8 cellular contexts compared by ENCODE assay signal in the genomic region with DNA sequence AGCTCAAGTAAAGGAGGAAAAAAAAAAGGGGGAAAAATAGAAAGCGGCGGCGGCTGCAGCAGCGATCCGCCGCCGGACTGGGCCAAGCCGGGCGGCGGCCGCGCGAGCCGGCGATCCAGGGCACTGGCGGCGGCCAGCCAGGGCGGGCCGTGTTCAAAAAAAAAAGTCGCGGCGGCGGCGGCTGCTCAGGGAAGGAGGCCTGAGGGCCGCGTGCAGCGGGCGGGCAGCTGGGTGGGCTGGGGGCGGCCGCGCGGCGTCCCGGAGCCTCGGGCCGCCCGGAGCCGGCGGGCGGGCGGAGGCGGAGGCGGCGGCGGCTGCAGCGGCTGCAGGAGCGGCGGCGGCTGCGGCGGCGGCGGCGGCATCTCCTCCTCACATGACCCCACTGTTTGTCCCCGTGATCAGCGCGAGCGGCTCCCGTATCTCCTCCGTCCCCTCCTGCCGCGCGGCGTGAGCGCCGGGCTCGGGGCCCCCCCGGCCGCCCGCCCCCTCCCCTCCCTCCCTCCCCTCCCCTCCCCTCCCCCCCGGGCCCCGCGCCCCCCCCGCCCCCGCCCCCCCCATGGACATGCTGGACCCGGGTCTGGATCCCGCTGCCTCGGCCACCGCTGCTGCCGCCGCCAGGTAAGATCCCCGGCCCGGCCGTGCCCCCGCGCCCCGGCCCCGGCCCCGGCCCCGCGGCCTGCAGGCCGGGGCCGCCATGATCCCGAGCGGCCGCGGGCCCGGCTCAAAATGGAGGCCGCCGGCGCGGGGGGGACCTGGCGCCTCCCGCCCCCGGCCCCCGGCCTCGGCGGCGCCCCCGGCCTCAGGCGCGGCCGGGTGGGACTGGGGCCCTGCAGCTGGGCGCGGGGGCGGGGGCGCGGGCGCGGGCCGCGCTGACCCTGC. TPM values are rescaled to one million over a fixed set of nuclear protein-coding genes. Genes with fewer than 3 reads are reported as not detected.
DNase-seq lines count a peak whose midpoint lies in the region; ATAC-seq and TF ChIP-seq lines count a peak whose summit lies in the region.

A gene with protein sequence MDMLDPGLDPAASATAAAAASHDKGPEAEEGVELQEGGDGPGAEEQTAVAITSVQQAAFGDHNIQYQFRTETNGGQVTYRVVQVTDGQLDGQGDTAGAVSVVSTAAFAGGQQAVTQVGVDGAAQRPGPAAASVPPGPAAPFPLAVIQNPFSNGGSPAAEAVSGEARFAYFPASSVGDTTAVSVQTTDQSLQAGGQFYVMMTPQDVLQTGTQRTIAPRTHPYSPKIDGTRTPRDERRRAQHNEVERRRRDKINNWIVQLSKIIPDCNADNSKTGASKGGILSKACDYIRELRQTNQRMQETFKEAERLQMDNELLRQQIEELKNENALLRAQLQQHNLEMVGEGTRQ (plus strand): TSS at position 417 of the 879 bp plus-strand sequence. CDS start 140 bp downstream, at position 557.

- peak within 1 kb of the TSS; percentile 42 to 56 for H3K4me3 ChIP-seq in CD4-positive, alpha-beta memory T cell (ENCODE audit: low read length in 2 of 2)
- H3K4me3 ChIP-seq in thyroid gland (replicated peaks in 1 of 3), result peak within 1 kb of the TSS; percentile 68 to 100 (median 86)

- TF ChIP-seq POLR2A in thyroid gland (IDR thresholded peaks at IDR 0.05), result peak in 1 of 2 donors; percentile 50

- no peaks in the 10 kb centered on the region for H3K27me3 Mint-ChIP-seq in CD4-positive, alpha-beta memory T cell
- no peaks in the 10 kb centered on the region for H3K27me3 Mint-ChIP-seq in natural killer cell treated with Interleukin-12 subunit alpha and Interleukin-12 subunit beta and Interleukin-15 and Interleukin-18, amount 100 ng/mL, for 72 hours

- peak; percentile 14 for ATAC-seq in GM21360 (IDR thresholded peaks at IDR 0.05; ENCODE audit: unreplicated experiment)
- peak; percentile 28 to 62 for ATAC-seq in natural killer cell treated with Interleukin-12 subunit alpha and Interleukin-12 subunit beta and Interleukin-15 and Interleukin-18, amount 100 ng/mL, for 72 hours

- no peak for TF ChIP-seq CTCF in thyroid gland (IDR thresholded peaks at IDR 0.05)

- H3K9me3 ChIP-seq in CD4-positive, alpha-beta memory T cell (ENCODE audit: control insufficient read depth in 1 of 2, low read length in 2 of 2), result no peaks in the 10 kb centered on the region
- H3K9me3 ChIP-seq in thyroid gland, result no peaks in the 10 kb centered on the region

- peak; percentile 62 to 80 (median 67) for DNase-seq in CD4-positive, alpha-beta memory T cell
- DNase-seq in HuH-7 (ENCODE audit: low spot score), result peak; percentile 89
- DNase-seq in RPMI7951 (ENCODE audit: low read depth), result peak; percentile 75
- DNase-seq in activated gamma-delta T cell treated with Interleukin-2 at 50 U/mL for 16 hours, result peak; percentile 57
- peak; percentile 35 for DNase-seq in fibroblast of the conjunctiva (ENCODE audit: low read depth)
- DNase-seq in natural killer cell treated with Interleukin-12 subunit alpha and Interleukin-12 subunit beta and Interleukin-15 and Interleukin-18, amount 100 ng/mL, for 72 hours (ENCODE audit: low spot score), result peak; percentile 75
- DNase-seq in thyroid gland, result peak; percentile 81 to 82

- H3K27ac Mint-ChIP-seq in CD4-positive, alpha-beta memory T cell, result peak within 1 kb of the TSS; percentile 93 to 99 (median 97)
- peak within 1 kb of the TSS; percentile 88 for H3K27ac Mint-ChIP-seq in natural killer cell treated with Interleukin-12 subunit alpha and Interleukin-12 subunit beta and Interleukin-15 and Interleukin-18, amount 100 ng/mL, for 72 hours

- H3K4me3 Mint-ChIP-seq in CD4-positive, alpha-beta memory T cell, result peak within 1 kb of the TSS; percentile 93 to 97 (median 96)
- peak within 1 kb of the TSS; percentile 92 for H3K4me3 Mint-ChIP-seq in natural killer cell treated with Interleukin-12 subunit alpha and Interleukin-12 subunit beta and Interleukin-15 and Interleukin-18, amount 100 ng/mL, for 72 hours

- peak within 1 kb of the TSS; percentile 76 for H3K27ac ChIP-seq in CD4-positive, alpha-beta memory T cell (ENCODE audit: low read depth, low read length)
- H3K27ac ChIP-seq in thyroid gland, result peak within 1 kb of the TSS; percentile 91 to 97 (median 95)

- WGBS in thyroid gland, 2 donors, result 0% methylated on average over 21 to 25 of the region's 122 CpGs

- CTCF ChIA-PET in CD4-positive, alpha-beta memory T cell (lab: Charles Lee; ENCODE audit: partially characterized antibody), result interaction anchor here (0.7 to 2.1 kb wide), 5 partner anchors 28 to 154 kb away, joined by 3 to 7 read pairs (median 4); no protein-coding TSS in a partner anchor

- no peaks in the 10 kb centered on the region for H3K27me3 ChIP-seq in CD4-positive, alpha-beta memory T cell (ENCODE audit: insufficient read depth, low read length)
- no peaks in the 10 kb centered on the region for H3K27me3 ChIP-seq in thyroid gland

- intact Hi-C loops in CD4-positive, alpha-beta memory T cell (cut with micrococcal nuclease), result loop anchor here (1.0 to 2.0 kb wide), 7 partner anchors 32 to 227 kb away; a partner anchor contains a TSS
- intact Hi-C loops in thyroid gland (cut with DNase I), result no loop called here

- no peaks in the 10 kb centered on the region for H3K9me3 Mint-ChIP-seq in CD4-positive, alpha-beta memory T cell
- H3K9me3 Mint-ChIP-seq in natural killer cell treated with Interleukin-12 subunit alpha and Interleukin-12 subunit beta and Interleukin-15 and Interleukin-18, amount 100 ng/mL, for 72 hours, result no peaks in the 10 kb centered on the region

- peaks cover 27 to 59% of the 10 kb centered on the region in 2 donors for H3K36me3 Mint-ChIP-seq in CD4-positive, alpha-beta memory T cell
- H3K36me3 Mint-ChIP-seq in natural killer cell treated with Interleukin-12 subunit alpha and Interleukin-12 subunit beta and Interleukin-15 and Interleukin-18, amount 100 ng/mL, for 72 hours, result peaks cover 9% of the 10 kb centered on the region

- H3K4me1 ChIP-seq in CD4-positive, alpha-beta memory T cell (ENCODE audit: insufficient read depth, low read length), result peaks cover 37% of the 10 kb centered on the region
- peaks cover 19 to 37% of the 10 kb centered on the region in 2 donors for H3K4me1 ChIP-seq in thyroid gland

- POLR2A ChIA-PET in CD4-positive, alpha-beta memory T cell (lab: Charles Lee; ENCODE audit: partially characterized antibody), result interaction anchor here (0.6 to 7.5 kb wide), 22 partner anchors 9 to 305 kb away, joined by 3 to 95 read pairs (median 6); a partner anchor contains a TSS

- peaks cover 20 to 48% (median 35%) of the 10 kb centered on the region in 4 donors for H3K4me1 Mint-ChIP-seq in CD4-positive, alpha-beta memory T cell
- peaks cover 19 to 31% of the 10 kb centered on the region in 2 donors for H3K4me1 Mint-ChIP-seq in natural killer cell treated with Interleukin-12 subunit alpha and Interleukin-12 subunit beta and Interleukin-15 and Interleukin-18, amount 100 ng/mL, for 72 hours (ENCODE audit: low read depth in 2 of 2)

- peaks cover 33% of the 10 kb centered on the region for H3K36me3 ChIP-seq in CD4-positive, alpha-beta memory T cell (ENCODE audit: insufficient read depth, low read length)
- H3K36me3 ChIP-seq in thyroid gland, result peaks cover 16 to 29% of the 10 kb centered on the region in 2 donors

RNA-seq across cellular contexts. Expression of the gene that starts here (rescaled TPM):
- total RNA-seq in CD4-positive, alpha-beta memory T cell, result 100 to 1,000 TPM; 204 to 216 TPM
- polyA plus RNA-seq in CD4-positive, alpha-beta memory T cell, result 1 to 10 TPM; 2.2 to 9.4 TPM
- total RNA-seq in RPMI7951 (2014; rRNA removed; shearing (Covaris generic)), result 33.9 and 37.4 TPM in 2 replicates
- 100 to 1,000 TPM in 1 of 2 donors, 10 to 100 TPM in 1; 90.4 to 102 TPM for total RNA-seq in natural killer cell treated with Interleukin-12 subunit alpha and Interleukin-12 subunit beta and Interleukin-15 and Interleukin-18, amount 100 ng/mL, for 72 hours
- total RNA-seq in thyroid gland, result 100 to 1,000 TPM in 3 of 4 donors, 10 to 100 TPM in 1; 98.9 to 133 (median 126) TPM

Comparison
In these comparisons a context has a peak if more than half of its experiments do, and no peak if none do; other contexts are left out.
1. Peak in every context shown above with its lines: DNase-seq, ATAC-seq, H3K4me3 ChIP-seq and H3K27ac ChIP-seq.
2. DNase-seq: peak in every context shown above with its lines; median percentile 89 in HuH-7; 82 in thyroid gland; 75 in RPMI7951; 75 in natural killer cell treated with Interleukin-12 subunit alpha and Interleukin-12 subunit beta and Interleukin-15 and Interleukin-18, amount 100 ng/mL, for 72 hours; 67 in CD4-positive, alpha-beta memory T cell; 57 in activated gamma-delta T cell treated with Interleukin-2 at 50 U/mL for 16 hours; 35 in fibroblast of the conjunctiva.